ENCODE assay signal across 22 cellular contexts in genomic region chr4:119521306-119521705, GRCh38.
"Had no signal": no experiment of that assay in that cellular context is flagged by ENCODE, and none has a peak within 500 bp of the region (broad histone marks: within the 10 kb centered on the region; RNA-seq: fewer than 3 reads in every experiment).

No MANE protein-coding gene starts in this region.

- DNase-seq: cortex of kidney; dorsolateral prefrontal cortex; effector CD8-positive, alpha-beta T cell; gastrocnemius medialis; glutamatergic neuron; kidney; left cardiac atrium; left ventricle myocardium superior; mesenchymal stem cell; midbrain; naive B cell; psoas muscle; retina; stimulated activated CD4-positive, alpha-beta T cell treated with anti-CD3 and anti-CD28 coated beads, Interleukin-2, amount 100 ng/mL, for 24 hours; stimulated activated CD4-positive, alpha-beta T cell treated with anti-CD3 and anti-CD28 coated beads, Interleukin-4, amount 100 ng/mL, for 4 hours; stimulated activated naive CD4-positive, alpha-beta T cell treated with Interleukin-2 at 50 U/mL for 16 hours; upper lobe of left lung; uterus had no signal

- H3K27ac ChIP-seq: dorsolateral prefrontal cortex, neutrophil, psoas muscle, upper lobe of left lung, uterus had no signal

- H3K4me3 ChIP-seq: dorsolateral prefrontal cortex, gastrocnemius medialis, lung, psoas muscle, upper lobe of left lung, uterus had no signal

- H3K9me3 ChIP-seq: gastrocnemius medialis, neutrophil, psoas muscle, upper lobe of left lung, uterus had no signal

- H3K27ac Mint-ChIP-seq: naive B cell had no signal

- H3K9me3 Mint-ChIP-seq: naive B cell had no signal

- H3K36me3 ChIP-seq: uterus had no signal

- H3K27me3 ChIP-seq: dorsolateral prefrontal cortex, gastrocnemius medialis, neutrophil, upper lobe of left lung, uterus had no signal

- H3K4me1 Mint-ChIP-seq: naive B cell had no signal

- H3K4me3 Mint-ChIP-seq: naive B cell had no signal

- H3K27me3 Mint-ChIP-seq: naive B cell had no signal

- ATAC-seq: esophagus mucosa, left cardiac atrium, left ventricle myocardium superior, psoas muscle, sciatic nerve had no signal

- FAIRE-seq: kidney had no signal
